In the genomic region with DNA sequence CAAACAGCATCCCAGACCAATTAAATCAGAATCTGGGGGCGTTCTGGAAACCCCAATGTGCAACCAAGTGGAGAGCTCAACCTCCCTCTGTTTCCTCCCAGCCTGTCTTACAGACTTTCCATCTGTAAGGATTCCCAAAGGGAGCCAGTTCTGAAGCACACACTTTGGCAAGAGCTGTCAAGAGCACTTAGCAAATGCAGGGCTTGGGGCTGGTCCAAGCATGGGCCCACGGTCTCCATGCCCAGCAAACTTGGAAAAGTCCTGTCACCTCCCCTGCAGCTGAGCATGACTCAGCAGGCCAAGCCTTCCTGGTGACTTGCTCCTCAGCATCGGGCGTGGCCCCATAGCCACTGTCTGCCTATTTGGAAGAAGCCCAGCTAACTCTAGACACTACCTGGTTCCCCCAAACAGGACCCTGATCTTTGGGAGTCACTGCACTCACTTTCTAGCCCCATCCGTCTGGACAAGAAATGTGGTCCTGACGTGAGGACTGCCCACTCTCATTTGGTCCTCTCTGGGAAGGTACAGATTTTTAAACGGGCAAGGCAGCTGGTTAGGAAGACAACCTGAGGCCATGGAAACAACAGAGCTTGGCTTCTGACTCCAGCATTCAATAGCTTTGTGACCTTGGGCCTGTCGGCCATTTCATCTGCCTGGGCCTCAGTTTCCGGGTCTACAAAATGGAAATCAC, we compare ENCODE assay signal across 8 cellular contexts. TPM values are rescaled to one million over a fixed set of nuclear protein-coding genes. Genes with fewer than 3 reads are reported as not detected.
DNase-seq lines count a peak whose midpoint lies in the region; ATAC-seq and TF ChIP-seq lines count a peak whose summit lies in the region.

No MANE protein-coding gene starts in this region.

- peaks cover 0 to 4% (median 0%) of the 10 kb centered on the region in 8 donors for H3K9me3 Mint-ChIP-seq in CD4-positive, alpha-beta memory T cell
- no peaks in the 10 kb centered on the region for H3K9me3 Mint-ChIP-seq in activated naive CD8-positive, alpha-beta T cell (ENCODE audit: low read depth)
- H3K9me3 Mint-ChIP-seq in glutamatergic neuron (ENCODE audit: unreplicated experiment) = no peaks in the 10 kb centered on the region

- no peak for TF ChIP-seq CTCF in glutamatergic neuron (IDR thresholded peaks at IDR 0.05; ENCODE audit: partially characterized antibody, unreplicated experiment)

- H3K36me3 Mint-ChIP-seq in CD4-positive, alpha-beta memory T cell = peaks cover 45 to 66% of the 10 kb centered on the region in 2 donors
- H3K36me3 Mint-ChIP-seq in activated naive CD8-positive, alpha-beta T cell = peaks cover 13% of the 10 kb centered on the region
- H3K36me3 Mint-ChIP-seq in glutamatergic neuron (ENCODE audit: unreplicated experiment) = peaks cover 3% of the 10 kb centered on the region

- POLR2A ChIA-PET in CD4-positive, alpha-beta memory T cell (lab: Charles Lee; ENCODE audit: partially characterized antibody) = interaction anchor here (1.0 to 23.8 kb wide), 3 partner anchors 0 to 16 kb away, joined by 3 to 555 read pairs (median 555); partner anchors contain the start of gene SLC2A1

- CTCF ChIA-PET in CD4-positive, alpha-beta memory T cell (lab: Charles Lee; ENCODE audit: partially characterized antibody) = interaction anchor here (0.8 to 4.2 kb wide), 6 partner anchors 10 to 132 kb away, joined by 3 to 20 read pairs (median 4); no protein-coding TSS in a partner anchor

- peak overlapping the region; percentile 59 to 91 (median 89) for H3K27ac Mint-ChIP-seq in CD4-positive, alpha-beta memory T cell
- H3K27ac Mint-ChIP-seq in activated naive CD8-positive, alpha-beta T cell = peak overlapping the region; percentile 80
- H3K27ac Mint-ChIP-seq in glutamatergic neuron (ENCODE audit: unreplicated experiment) = no peak overlapping the region

- no peak for DNase-seq in CD4-positive, alpha-beta memory T cell
- DNase-seq in NCI-H2029 (lab: John Stamatoyannopoulos, UW) (peak; percentile 90), left cardiac atrium (peak; percentile 81), sciatic nerve (ENCODE audit: low spot score) (no peak), glutamatergic neuron (no peak), NCI-H1436 treated with DMSO at 0.1 percent for 48 hours (lab: John Stamatoyannopoulos, UW) (no peak)

- peak overlapping the region; percentile 52 for H3K27ac ChIP-seq in CD4-positive, alpha-beta memory T cell (ENCODE audit: low read depth, low read length)

- peaks cover 30% of the 10 kb centered on the region for H3K36me3 ChIP-seq in CD4-positive, alpha-beta memory T cell (ENCODE audit: insufficient read depth, low read length)

- H3K4me1 ChIP-seq in CD4-positive, alpha-beta memory T cell (ENCODE audit: insufficient read depth, low read length) = peaks cover 98% of the 10 kb centered on the region

- ATAC-seq in left cardiac atrium (peak; percentile 74 to 77), sciatic nerve (peak; percentile 18), HG03439 (IDR thresholded peaks at IDR 0.05; ENCODE audit: unreplicated experiment) (no peak)

- H3K4me3 ChIP-seq in CD4-positive, alpha-beta memory T cell (ENCODE audit: low read length in 2 of 2) = no peak overlapping the region

- peak overlapping the region in 5 of 8 donors; percentile 27 to 84 (median 74) for H3K4me3 Mint-ChIP-seq in CD4-positive, alpha-beta memory T cell
- peak overlapping the region; percentile 13 for H3K4me3 Mint-ChIP-seq in activated naive CD8-positive, alpha-beta T cell
- no peak overlapping the region for H3K4me3 Mint-ChIP-seq in glutamatergic neuron (ENCODE audit: unreplicated experiment)

- peaks cover 80 to 100% (median 93%) of the 10 kb centered on the region in 4 donors for H3K4me1 Mint-ChIP-seq in CD4-positive, alpha-beta memory T cell
- peaks cover 95% of the 10 kb centered on the region for H3K4me1 Mint-ChIP-seq in activated naive CD8-positive, alpha-beta T cell (ENCODE audit: low read depth)
- peaks cover 9% of the 10 kb centered on the region for H3K4me1 Mint-ChIP-seq in glutamatergic neuron (ENCODE audit: low read depth, unreplicated experiment)

- H3K27me3 ChIP-seq in CD4-positive, alpha-beta memory T cell (ENCODE audit: insufficient read depth, low read length) = no peaks in the 10 kb centered on the region

- no peaks in the 10 kb centered on the region for H3K9me3 ChIP-seq in CD4-positive, alpha-beta memory T cell (ENCODE audit: control insufficient read depth in 1 of 2, low read length in 2 of 2)

- intact Hi-C loops in CD4-positive, alpha-beta memory T cell (cut with micrococcal nuclease) = no loop called here
- intact Hi-C loops in left cardiac atrium (cut with DNase I) (no loop called here), sciatic nerve (cut with DNase I) (no loop called here)

- no peaks in the 10 kb centered on the region for H3K27me3 Mint-ChIP-seq in CD4-positive, alpha-beta memory T cell
- no peaks in the 10 kb centered on the region for H3K27me3 Mint-ChIP-seq in activated naive CD8-positive, alpha-beta T cell
- H3K27me3 Mint-ChIP-seq in glutamatergic neuron (ENCODE audit: unreplicated experiment) = peaks cover 6% of the 10 kb centered on the region

RNA-seq across cellular contexts. Expression of gene SLC2A1, which starts 16.9 kb away (rescaled TPM):
- total RNA-seq in CD4-positive, alpha-beta memory T cell = 10 to 100 TPM; 57.5 to 58.4 TPM
- polyA plus RNA-seq in CD4-positive, alpha-beta memory T cell = 10 to 100 TPM; 22.7 to 29.9 TPM
- total RNA-seq in left cardiac atrium (10 to 100 TPM; 10.9 to 12.9 TPM), sciatic nerve (968 TPM), glutamatergic neuron (ENCODE audit: unreplicated experiment) (25.0 TPM)

Comparison
In these comparisons a context has a peak if more than half of its experiments do, and no peak if none do; other contexts are left out.
1. DNase-seq: peak in NCI-H2029 (single experiment) and left cardiac atrium (single experiment); none in CD4-positive, alpha-beta memory T cell (0 of 5), sciatic nerve (single experiment), glutamatergic neuron (single experiment) and NCI-H1436 treated with DMSO at 0.1 percent for 48 hours (single experiment).
2. RNA of gene SLC2A1, which starts 16.9 kb away (total RNA-seq): 968 TPM in sciatic nerve (single experiment); 57.5 to 58.4 TPM in CD4-positive, alpha-beta memory T cell, 25.0 TPM in glutamatergic neuron (single experiment) and 10.9 to 12.9 TPM in left cardiac atrium; every median in the first group is over 10 times any median in the second.